ENCODE assay signal across 8 cellular contexts in the genomic region with DNA sequence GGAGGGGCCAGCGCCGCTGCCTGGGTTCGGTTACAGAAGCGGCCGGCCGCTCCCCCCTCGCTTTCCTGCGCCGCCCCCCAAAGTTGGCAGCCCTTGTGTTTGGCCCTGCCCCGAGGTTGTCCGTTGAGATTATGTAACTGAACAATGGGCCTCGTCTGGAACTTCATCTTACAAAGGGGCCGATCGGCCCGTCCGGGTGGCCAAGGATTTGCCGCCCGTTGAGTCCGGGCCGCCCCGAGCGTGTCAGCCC. TPM values are rescaled to one million over a fixed set of nuclear protein-coding genes. Genes with fewer than 3 reads are reported as not detected.
A peak's percentile ranks its signal among the peaks of the same experiment; 100 is the strongest.
DNase-seq lines count a peak whose midpoint lies in the region; ATAC-seq and TF ChIP-seq lines count a peak whose summit lies in the region.

No MANE protein-coding gene starts in this region.

- peak overlapping the region; percentile 94 for H3K4me3 Mint-ChIP-seq in GM23338
- H3K4me3 Mint-ChIP-seq in T-helper 17 cell: peak overlapping the region; percentile 95

- peaks cover 30% of the 10 kb centered on the region for H3K36me3 ChIP-seq in GM23338 (ENCODE audit: insufficient read depth)
- H3K36me3 ChIP-seq in neuron (ENCODE audit: insufficient read depth, low read length): peaks cover 35% of the 10 kb centered on the region

- no peaks in the 10 kb centered on the region for H3K9me3 Mint-ChIP-seq in GM23338

- no peaks in the 10 kb centered on the region for H3K9me2 ChIP-seq in GM23338 (ENCODE audit: insufficient read depth)

- ATAC-seq in GM23338: no peak
- ATAC-seq in T-helper 17 cell: no peak

- H2AFZ ChIP-seq in GM23338 (no peak overlapping the region), neuron (ENCODE audit: low read depth, low read length) (peak overlapping the region; percentile 77)

- peak overlapping the region; percentile 78 for H3K4me2 ChIP-seq in GM23338

- no peaks in the 10 kb centered on the region; the same call in 1 of the 2 replicates for H3F3A ChIP-seq in GM23338 (replicated peaks; ENCODE audit: low read depth)

- peaks cover 19% of the 10 kb centered on the region for H3K27me3 Mint-ChIP-seq in GM23338 (ENCODE audit: insufficient read depth, low read depth, poor library complexity)
- no peaks in the 10 kb centered on the region for H3K27me3 Mint-ChIP-seq in T-helper 17 cell

- peaks cover 53% of the 10 kb centered on the region for H3K79me2 ChIP-seq in GM23338 (replicated peaks; ENCODE audit: insufficient read depth)

- H3K4me3 ChIP-seq in GM23338 (peak overlapping the region; percentile 74), neuron (ENCODE audit: low read length) (peak overlapping the region; percentile 87)

- H3K36me3 Mint-ChIP-seq in GM23338 (ENCODE audit: low read depth) (peaks cover 48% of the 10 kb centered on the region), T-helper 17 cell (ENCODE audit: low read depth) (peaks cover 5% of the 10 kb centered on the region)

- peaks cover 12% of the 10 kb centered on the region for H4K20me1 ChIP-seq in GM23338 (replicated peaks; ENCODE audit: insufficient read depth)

- H3K4me1 ChIP-seq in GM23338 (ENCODE audit: insufficient read depth): peaks cover 31% of the 10 kb centered on the region
- peaks cover 34% of the 10 kb centered on the region for H3K4me1 ChIP-seq in neuron (ENCODE audit: insufficient read depth, low read length)

- H3K27ac ChIP-seq in GM23338 (ENCODE audit: low read depth) (0 out of 2 replicates have a peak overlapping the region, but pooled peaks have one; percentile 53), epithelial cell of prostate (peak overlapping the region; percentile 84)

- H3K27ac Mint-ChIP-seq in GM23338: peak overlapping the region; percentile 94
- peak overlapping the region; percentile 97 for H3K27ac Mint-ChIP-seq in T-helper 17 cell

- H3K4me1 Mint-ChIP-seq in GM23338: peaks cover 37% of the 10 kb centered on the region
- peaks cover 35% of the 10 kb centered on the region for H3K4me1 Mint-ChIP-seq in T-helper 17 cell

- TF ChIP-seq CTCF in GM23338 (conservative IDR thresholded peaks at IDR 0.05; ENCODE audit: low read depth in 2 of 2): no peak

- peak; percentile 33 for DNase-seq in GM23338 (ENCODE audit: low spot score)
- no peak for DNase-seq in T-helper 17 cell
- no peak for DNase-seq in epithelial cell of prostate (ENCODE audit: low read depth, low spot score)
- no peak for DNase-seq in LoVo (ENCODE audit: low spot score)
- no peak for DNase-seq in NCI-H1092 treated with DMSO at 0.1 percent for 48 hours (lab: John Stamatoyannopoulos, UW)
- no peak for DNase-seq in DMS79 (lab: John Stamatoyannopoulos, UW)
- no peak for DNase-seq in foreskin melanocyte

- H3K9me3 ChIP-seq in T-helper 17 cell (ENCODE audit: control insufficient read depth, low read length, poor library complexity, severe bottlenecking) (no peaks in the 10 kb centered on the region), neuron (ENCODE audit: low read length) (no peaks in the 10 kb centered on the region)

- H3K27me3 ChIP-seq in GM23338 (ENCODE audit: insufficient read depth) (no peaks in the 10 kb centered on the region), neuron (ENCODE audit: insufficient read depth, low read length) (no peaks in the 10 kb centered on the region)

TF ChIP-seq in GM23338, 12 proteins besides CTCF, POLR2A, EP300 and RAD21:
- TF ChIP-seq NANOG (IDR thresholded peaks at IDR 0.05; ENCODE audit: borderline replicate concordance) (no peak), POLR2AphosphoS5 (IDR thresholded peaks at IDR 0.05; ENCODE audit: low read depth) (no peak)

RNA-seq across cellular contexts. Expression of gene WEE1, which starts 1.0 kb away (rescaled TPM):
- total RNA-seq in GM23338 (2014; rRNA removed; shearing (Covaris generic)): 144 and 149 TPM in 2 replicates
- polyA plus RNA-seq in GM23338 (2016; fragmentation: Nextera tagmentation; extraction: Ambion mirVana): 48.9 and 50.7 TPM in 2 replicates
- 10 to 100 TPM; 20.8 to 24.9 TPM for total RNA-seq in T-helper 17 cell
